1 cellular context compared by ENCODE assay signal in the genomic region with DNA sequence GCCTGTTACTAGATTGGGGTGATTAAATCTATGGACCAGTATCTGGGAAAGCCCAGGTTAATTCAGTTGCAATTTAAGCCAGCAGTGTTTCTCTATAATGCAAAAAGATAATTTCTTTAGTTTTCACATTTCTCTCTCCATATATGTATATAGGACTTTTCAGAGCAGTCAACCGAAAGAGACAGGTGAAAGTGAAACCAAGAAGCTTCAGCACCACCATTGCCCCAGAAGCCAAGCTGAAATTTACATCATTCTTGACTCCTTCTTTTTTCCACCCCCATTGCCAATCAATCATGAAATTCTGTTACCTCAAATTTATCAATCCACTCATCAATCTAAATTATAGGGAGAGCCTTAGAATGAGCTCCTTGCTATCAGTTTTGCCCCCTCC.
TF ChIP-seq lines count a peak whose summit lies in the region.

No MANE protein-coding gene starts in this region.

TF ChIP-seq in GM23338, 12 proteins besides CTCF, POLR2A, EP300 and RAD21 (continued from another document):
- TF ChIP-seq, protein P1, sequence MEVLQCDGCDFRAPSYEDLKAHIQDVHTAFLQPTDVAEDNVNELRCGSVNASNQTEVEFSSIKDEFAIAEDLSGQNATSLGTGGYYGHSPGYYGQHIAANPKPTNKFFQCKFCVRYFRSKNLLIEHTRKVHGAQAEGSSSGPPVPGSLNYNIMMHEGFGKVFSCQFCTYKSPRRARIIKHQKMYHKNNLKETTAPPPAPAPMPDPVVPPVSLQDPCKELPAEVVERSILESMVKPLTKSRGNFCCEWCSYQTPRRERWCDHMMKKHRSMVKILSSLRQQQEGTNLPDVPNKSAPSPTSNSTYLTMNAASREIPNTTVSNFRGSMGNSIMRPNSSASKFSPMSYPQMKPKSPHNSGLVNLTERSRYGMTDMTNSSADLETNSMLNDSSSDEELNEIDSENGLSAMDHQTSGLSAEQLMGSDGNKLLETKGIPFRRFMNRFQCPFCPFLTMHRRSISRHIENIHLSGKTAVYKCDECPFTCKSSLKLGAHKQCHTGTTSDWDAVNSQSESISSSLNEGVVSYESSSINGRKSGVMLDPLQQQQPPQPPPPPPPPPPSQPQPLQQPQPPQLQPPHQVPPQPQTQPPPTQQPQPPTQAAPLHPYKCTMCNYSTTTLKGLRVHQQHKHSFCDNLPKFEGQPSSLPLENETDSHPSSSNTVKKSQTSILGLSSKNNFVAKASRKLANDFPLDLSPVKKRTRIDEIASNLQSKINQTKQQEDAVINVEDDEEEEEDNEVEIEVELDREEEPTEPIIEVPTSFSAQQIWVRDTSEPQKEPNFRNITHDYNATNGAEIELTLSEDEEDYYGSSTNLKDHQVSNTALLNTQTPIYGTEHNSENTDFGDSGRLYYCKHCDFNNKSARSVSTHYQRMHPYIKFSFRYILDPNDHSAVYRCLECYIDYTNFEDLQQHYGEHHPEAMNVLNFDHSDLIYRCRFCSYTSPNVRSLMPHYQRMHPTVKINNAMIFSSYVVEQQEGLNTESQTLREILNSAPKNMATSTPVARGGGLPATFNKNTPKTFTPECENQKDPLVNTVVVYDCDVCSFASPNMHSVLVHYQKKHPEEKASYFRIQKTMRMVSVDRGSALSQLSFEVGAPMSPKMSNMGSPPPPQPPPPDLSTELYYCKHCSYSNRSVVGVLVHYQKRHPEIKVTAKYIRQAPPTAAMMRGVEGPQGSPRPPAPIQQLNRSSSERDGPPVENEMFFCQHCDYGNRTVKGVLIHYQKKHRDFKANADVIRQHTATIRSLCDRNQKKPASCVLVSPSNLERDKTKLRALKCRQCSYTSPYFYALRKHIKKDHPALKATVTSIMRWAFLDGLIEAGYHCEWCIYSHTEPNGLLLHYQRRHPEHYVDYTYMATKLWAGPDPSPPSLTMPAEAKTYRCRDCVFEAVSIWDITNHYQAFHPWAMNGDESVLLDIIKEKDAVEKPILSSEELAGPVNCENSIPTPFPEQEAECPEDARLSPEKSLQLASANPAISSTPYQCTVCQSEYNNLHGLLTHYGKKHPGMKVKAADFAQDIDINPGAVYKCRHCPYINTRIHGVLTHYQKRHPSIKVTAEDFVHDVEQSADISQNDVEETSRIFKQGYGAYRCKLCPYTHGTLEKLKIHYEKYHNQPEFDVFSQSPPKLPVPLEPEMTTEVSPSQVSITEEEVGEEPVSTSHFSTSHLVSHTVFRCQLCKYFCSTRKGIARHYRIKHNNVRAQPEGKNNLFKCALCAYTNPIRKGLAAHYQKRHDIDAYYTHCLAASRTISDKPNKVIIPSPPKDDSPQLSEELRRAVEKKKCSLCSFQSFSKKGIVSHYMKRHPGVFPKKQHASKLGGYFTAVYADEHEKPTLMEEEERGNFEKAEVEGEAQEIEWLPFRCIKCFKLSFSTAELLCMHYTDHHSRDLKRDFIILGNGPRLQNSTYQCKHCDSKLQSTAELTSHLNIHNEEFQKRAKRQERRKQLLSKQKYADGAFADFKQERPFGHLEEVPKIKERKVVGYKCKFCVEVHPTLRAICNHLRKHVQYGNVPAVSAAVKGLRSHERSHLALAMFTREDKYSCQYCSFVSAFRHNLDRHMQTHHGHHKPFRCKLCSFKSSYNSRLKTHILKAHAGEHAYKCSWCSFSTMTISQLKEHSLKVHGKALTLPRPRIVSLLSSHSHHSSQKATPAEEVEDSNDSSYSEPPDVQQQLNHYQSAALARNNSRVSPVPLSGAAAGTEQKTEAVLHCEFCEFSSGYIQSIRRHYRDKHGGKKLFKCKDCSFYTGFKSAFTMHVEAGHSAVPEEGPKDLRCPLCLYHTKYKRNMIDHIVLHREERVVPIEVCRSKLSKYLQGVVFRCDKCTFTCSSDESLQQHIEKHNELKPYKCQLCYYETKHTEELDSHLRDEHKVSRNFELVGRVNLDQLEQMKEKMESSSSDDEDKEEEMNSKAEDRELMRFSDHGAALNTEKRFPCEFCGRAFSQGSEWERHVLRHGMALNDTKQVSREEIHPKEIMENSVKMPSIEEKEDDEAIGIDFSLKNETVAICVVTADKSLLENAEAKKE (CRISPR knock-in tag; IDR thresholded peaks at IDR 0.05): no peak
